11 cellular contexts compared by ENCODE assay signal in the genomic region with DNA sequence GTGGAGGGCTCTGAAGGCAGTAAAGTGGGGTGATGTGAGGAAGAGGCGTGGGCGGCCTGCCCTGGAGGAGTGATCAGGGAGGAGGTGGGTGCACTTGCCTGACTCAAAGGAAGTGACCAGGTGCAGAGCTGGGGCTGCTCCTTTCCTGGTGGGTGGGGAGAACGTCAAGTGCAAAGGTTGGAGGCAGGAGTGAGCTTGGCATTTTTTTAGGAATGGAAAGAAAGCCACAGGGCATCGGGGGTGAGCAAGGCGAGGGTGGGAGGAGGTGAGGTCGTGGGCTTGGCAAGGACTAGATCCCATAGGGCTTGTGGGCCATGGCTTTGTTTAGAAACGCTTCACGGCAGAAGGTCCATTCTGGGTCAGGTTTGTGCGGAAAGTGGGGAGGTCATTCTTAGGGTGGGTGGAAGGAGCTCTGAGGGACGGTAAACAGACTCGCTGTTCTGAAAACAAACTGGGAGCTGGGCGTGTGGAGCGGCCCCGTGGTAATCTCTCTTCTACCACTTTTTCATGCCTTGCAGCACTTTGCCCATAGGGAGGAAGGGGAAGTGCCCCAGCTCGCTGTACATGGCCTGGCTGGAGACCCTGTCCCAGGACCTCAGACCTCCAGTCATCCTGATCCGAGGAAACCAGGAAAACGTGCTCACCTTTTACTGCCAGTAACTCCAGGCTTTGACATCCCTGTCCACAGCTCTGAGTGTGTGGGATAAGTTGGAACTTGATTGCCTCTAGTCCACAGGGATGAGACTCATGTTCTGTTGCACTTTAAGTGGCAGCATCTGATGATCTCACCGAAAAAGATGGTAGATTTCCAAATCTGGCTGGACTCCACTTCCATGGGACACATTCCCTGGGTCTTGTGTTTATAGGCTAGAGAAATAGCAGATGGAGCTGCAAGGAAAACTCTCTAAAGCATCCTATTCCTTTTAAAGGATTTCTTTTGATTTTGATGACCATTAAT. TPM values are rescaled to one million over a fixed set of nuclear protein-coding genes. Genes with fewer than 3 reads are reported as not detected.
DNase-seq lines count a peak whose midpoint lies in the region; ATAC-seq, FAIRE-seq and TF ChIP-seq lines count a peak whose summit lies in the region.
"Had no signal": no experiment of that assay in that cellular context is flagged by ENCODE, and none has a peak within 500 bp of the region (broad histone marks: within the 10 kb centered on the region; RNA-seq: fewer than 3 reads in every experiment).

No MANE protein-coding gene starts in this region.

- H3K9me3 ChIP-seq in thyroid gland, result no peaks in the 10 kb centered on the region

- intact Hi-C loops in thyroid gland (cut with DNase I), result no loop called here

- no peak for ATAC-seq in naive thymus-derived CD8-positive, alpha-beta T cell
- no peak for ATAC-seq in GM18868 (IDR thresholded peaks at IDR 0.05; ENCODE audit: unreplicated experiment)

- H3K27me3 ChIP-seq in bronchial epithelial cell (ENCODE audit: control insufficient read depth, insufficient read depth, low read length) (no peaks in the 10 kb centered on the region), thyroid gland (no peaks in the 10 kb centered on the region)

- peaks cover 21 to 68% (median 43%) of the 10 kb centered on the region in 4 donors for H3K4me1 Mint-ChIP-seq in naive thymus-derived CD8-positive, alpha-beta T cell

- H3K36me3 ChIP-seq in bronchial epithelial cell (ENCODE audit: control insufficient read depth, insufficient read depth, low read length) (no peaks in the 10 kb centered on the region), thyroid gland (no peaks in the 10 kb centered on the region)

- H3K36me3 Mint-ChIP-seq in naive thymus-derived CD8-positive, alpha-beta T cell, result no peaks in the 10 kb centered on the region

- FAIRE-seq in HTR-8/SVneo (lab: Jason Lieb, UNC) (peak; percentile 72), bronchial epithelial cell (lab: Jason Lieb, UNC) (peak; percentile 98)

- peak overlapping the region in 1 of 3 donors; percentile 54 for H3K27ac ChIP-seq in thyroid gland

- H3K4me1 ChIP-seq in thyroid gland, result peaks cover 16 to 19% of the 10 kb centered on the region in 2 donors

- TF ChIP-seq POLR2A in thyroid gland (IDR thresholded peaks at IDR 0.05), result no peak

- H3K27me3 Mint-ChIP-seq in naive thymus-derived CD8-positive, alpha-beta T cell, result peaks cover 0 to 3% (median 0%) of the 10 kb centered on the region in 5 donors

- no peak overlapping the region for H3K4me3 ChIP-seq in bronchial epithelial cell (ENCODE audit: low read depth, low read length)
- H3K4me3 ChIP-seq in thyroid gland (replicated peaks in 1 of 3), result no peak overlapping the region

- no peak for TF ChIP-seq CTCF in bronchial epithelial cell (IDR thresholded peaks at IDR 0.05; ENCODE audit: insufficient read depth, low read length, severe bottlenecking)
- no peak for TF ChIP-seq CTCF in thyroid gland (IDR thresholded peaks at IDR 0.05)

- WGBS in thyroid gland, 2 donors, result 71 to 73% methylated on average over 18 of the region's 18 CpGs

- POLR2A ChIA-PET in naive thymus-derived CD8-positive, alpha-beta T cell (lab: Charles Lee), result interaction anchor here (0.7 to 1.0 kb wide), 2 partner anchors 14 to 26 kb away, joined by 3 to 4 read pairs; no protein-coding TSS in a partner anchor

- peaks cover 0 to 2% (median 0%) of the 10 kb centered on the region in 9 donors for H3K9me3 Mint-ChIP-seq in naive thymus-derived CD8-positive, alpha-beta T cell

- peak overlapping the region in 2 of 10 donors; percentile 16 to 46 for H3K4me3 Mint-ChIP-seq in naive thymus-derived CD8-positive, alpha-beta T cell

- H3K27ac Mint-ChIP-seq in naive thymus-derived CD8-positive, alpha-beta T cell, result peak overlapping the region in 7 of 10 donors; percentile 11 to 60 (median 52)

- peak; percentile 90 for DNase-seq in AG08395 (ENCODE audit: low spot score)
- no peak for DNase-seq in HTR-8/SVneo (ENCODE audit: insufficient read length, low spot score)
- DNase-seq in bronchial epithelial cell (ENCODE audit: low read depth), result peak; percentile 92
- no peak for DNase-seq in naive thymus-derived CD8-positive, alpha-beta T cell
- no peak for DNase-seq in thyroid gland
- no peak for DNase-seq in mesenteric fat pad (ENCODE audit: low spot score)
- DNase-seq in putamen (ENCODE audit: low spot score), result no peak
- DNase-seq: NCI-H1694 had no signal

RNA-seq across cellular contexts. Expression of gene HERPUD1, which starts 18.9 kb away (rescaled TPM):
- total RNA-seq in bronchial epithelial cell (93.8 and 110 TPM in 2 replicates), thyroid gland (100 to 1,000 TPM; 212 to 659 (median 321) TPM), mesenteric fat pad (186 TPM)
- total RNA-seq in naive thymus-derived CD8-positive, alpha-beta T cell, result 100 to 1,000 TPM; 190 to 214 TPM
- polyA plus RNA-seq in naive thymus-derived CD8-positive, alpha-beta T cell, result 10 to 100 TPM; 43.8 to 88.6 (median 57.6) TPM

RNA-seq across cellular contexts. Expression of gene SLC12A3, which starts 48.0 kb away (rescaled TPM):
- total RNA-seq in bronchial epithelial cell (not detected in 2 replicates), thyroid gland (not detected), mesenteric fat pad (not detected)
- total RNA-seq in naive thymus-derived CD8-positive, alpha-beta T cell, result not detected
- polyA plus RNA-seq in naive thymus-derived CD8-positive, alpha-beta T cell, result not detected
- total RNA-seq: cerebellum had no signal

RNA-seq across cellular contexts. Expression of gene CETP, which starts 48.7 kb away (rescaled TPM):
- not detected in 2 replicates for total RNA-seq in bronchial epithelial cell
- under 1 TPM in 1 of 2 experiments, not detected in 1; 0.27 TPM for total RNA-seq in naive thymus-derived CD8-positive, alpha-beta T cell
- under 1 TPM in 2 of 3 donors, not detected in 1; 0.20 to 0.21 TPM for polyA plus RNA-seq in naive thymus-derived CD8-positive, alpha-beta T cell
- total RNA-seq in thyroid gland, result 1 to 10 TPM in 3 of 4 donors, under 1 TPM in 1; 0.40 to 4.0 (median 1.7) TPM
- 6.4 TPM for total RNA-seq in mesenteric fat pad
- total RNA-seq: renal cortical epithelial cell had no signal

Comparison
In these comparisons a context has a peak if more than half of its experiments do, and no peak if none do; other contexts are left out.
1. DNase-seq: peak in AG08395 (single experiment) and bronchial epithelial cell (single experiment); none in HTR-8/SVneo (single experiment), naive thymus-derived CD8-positive, alpha-beta T cell (0 of 10), thyroid gland (0 of 2), mesenteric fat pad (single experiment) and putamen (single experiment).